9 cellular contexts compared by ENCODE assay signal in the genomic region with DNA sequence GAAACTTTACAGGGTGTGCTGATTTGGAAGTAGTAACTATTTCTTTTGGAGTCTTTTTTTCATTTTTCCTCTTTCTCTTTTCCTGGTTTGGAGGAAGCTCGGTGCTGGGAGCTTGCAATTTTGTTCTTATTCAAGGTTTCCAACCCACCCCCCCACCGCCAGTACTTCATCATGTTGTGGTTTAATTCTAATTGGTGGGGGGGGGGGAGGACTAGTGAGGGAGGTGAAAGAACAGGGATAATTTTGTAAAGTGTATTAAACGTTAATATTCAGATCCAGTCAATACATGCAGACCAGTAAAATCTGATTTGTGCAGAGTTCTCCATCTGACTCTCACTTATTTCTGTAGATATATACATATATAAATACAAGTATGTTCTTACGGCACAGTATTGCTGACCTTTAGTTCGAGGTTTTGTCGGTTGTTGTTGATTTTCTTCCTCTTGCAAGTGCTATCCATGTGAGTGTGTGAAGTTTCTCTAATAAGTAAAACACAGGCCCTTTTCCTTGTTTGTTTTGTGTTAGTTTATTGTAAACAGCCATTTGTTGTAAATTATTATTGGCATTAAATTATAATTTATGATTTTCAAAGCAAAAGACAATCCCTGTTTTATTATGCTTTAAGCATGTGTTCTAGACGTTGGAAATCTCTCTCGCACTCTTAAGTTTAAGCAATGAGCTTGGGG. TPM values are rescaled to one million over a fixed set of nuclear protein-coding genes. Genes with fewer than 3 reads are reported as not detected.
DNase-seq lines count a peak whose midpoint lies in the region; ATAC-seq and TF ChIP-seq lines count a peak whose summit lies in the region.
"Had no signal": no experiment of that assay in that cellular context is flagged by ENCODE, and none has a peak within 500 bp of the region (broad histone marks: within the 10 kb centered on the region; RNA-seq: fewer than 3 reads in every experiment).

No MANE protein-coding gene starts in this region.

- TF ChIP-seq CTCF in right atrium auricular region (IDR thresholded peaks at IDR 0.05): no peak
- no peak for TF ChIP-seq CTCF in GM10248 (IDR thresholded peaks at IDR 0.05; ENCODE audit: control extremely low read depth, extremely low read depth, low read depth, missing control alignments)

- H3K27ac ChIP-seq in right atrium auricular region: peak overlapping the region; percentile 95 to 97
- peak overlapping the region; percentile 93 for H3K27ac ChIP-seq in muscle layer of duodenum (ENCODE audit: low read length)
- H3K27ac ChIP-seq in aorta (ENCODE audit: low read depth in 1 of 2, low read length in 2 of 2): peak overlapping the region in 1 of 2 donors; percentile 28

- H3K36me3 ChIP-seq in right atrium auricular region: peaks cover 27% of the 10 kb centered on the region
- H3K36me3 ChIP-seq in muscle layer of duodenum (ENCODE audit: control insufficient read depth in 1 of 2, insufficient read depth in 2 of 2, low read length in 2 of 2): peaks cover 0 to 3% of the 10 kb centered on the region in 2 donors
- peaks cover 2% of the 10 kb centered on the region in 2 donors for H3K36me3 ChIP-seq in aorta (ENCODE audit: control insufficient read depth in 1 of 2, insufficient read depth in 2 of 2, low read length in 1 of 2)

- ATAC-seq in left cardiac atrium (no peak), aorta (ENCODE audit: low FRiP score) (no peak), HG02588 (IDR thresholded peaks at IDR 0.05; ENCODE audit: unreplicated experiment) (no peak)

- peak overlapping the region; percentile 67 to 70 for H3K4me3 ChIP-seq in right atrium auricular region
- H3K4me3 ChIP-seq in muscle layer of duodenum (ENCODE audit: low read depth in 1 of 2, low read length in 2 of 2): peak overlapping the region; percentile 95 to 98
- H3K4me3 ChIP-seq in aorta (ENCODE audit: low read length in 2 of 2): peak overlapping the region; percentile 70

- H3K9me3 ChIP-seq in right atrium auricular region (no peaks in the 10 kb centered on the region), muscle layer of duodenum (ENCODE audit: control insufficient read depth in 1 of 2, low read length in 2 of 2) (no peaks in the 10 kb centered on the region), aorta (ENCODE audit: control insufficient read depth, low read length) (no peaks in the 10 kb centered on the region)

- DNase-seq in right atrium auricular region (ENCODE audit: low spot score) (no peak), left cardiac atrium (no peak), ecto neural progenitor cell (ENCODE audit: low spot score) (peak; percentile 22), aorta (no peak), GM10248 (ENCODE audit: extremely low spot score) (no peak), NCI-H524 (lab: John Stamatoyannopoulos, UW) (no peak)
- DNase-seq: MV-4-11 had no signal

- H3K4me1 ChIP-seq in right atrium auricular region: peaks cover 0 to 39% of the 10 kb centered on the region in 2 donors
- H3K4me1 ChIP-seq in muscle layer of duodenum (ENCODE audit: control insufficient read depth in 1 of 2, insufficient read depth in 2 of 2, low read length in 2 of 2): peaks cover 3 to 13% of the 10 kb centered on the region in 2 donors
- H3K4me1 ChIP-seq in aorta (ENCODE audit: control insufficient read depth in 1 of 2, insufficient read depth in 2 of 2, low read length in 2 of 2): no peaks in the 10 kb centered on the region

- POLR2A ChIA-PET in GM10248 (lab: Yijun Ruan, JAX): no interaction called here

- CTCF ChIA-PET in GM10248 (lab: Yijun Ruan, JAX): interaction anchor here (1.2 to 1.3 kb wide), 2 partner anchors 13 to 19 kb away, joined by 3 to 5 read pairs; no protein-coding TSS in a partner anchor

- H3K27me3 ChIP-seq in right atrium auricular region: no peaks in the 10 kb centered on the region
- H3K27me3 ChIP-seq in muscle layer of duodenum (ENCODE audit: low read depth, low read length): peaks cover 4% of the 10 kb centered on the region
- H3K27me3 ChIP-seq in aorta (ENCODE audit: control insufficient read depth in 1 of 2, insufficient read depth in 2 of 2, low read length in 1 of 2): no peaks in the 10 kb centered on the region

- intact Hi-C loops in left cardiac atrium (cut with DNase I): loop anchor here in 1 of 2 donors (10.0 kb wide), 1 partner anchor 1315 kb away; no protein-coding TSS in a partner anchor
- intact Hi-C loops in aorta (cut with DNase I): loop anchor here (5.0 to 10.0 kb wide), 8 partner anchors 875 to 1665 kb away; no protein-coding TSS in a partner anchor

- WGBS in aorta, 2 donors: 2 to 3% methylated on average over 8 of the region's 8 CpGs

RNA-seq across cellular contexts. Expression of a gene that starts 9.3 kb away (rescaled TPM):
- 10 to 100 TPM; 25.0 to 26.7 TPM for total RNA-seq in right atrium auricular region
- total RNA-seq in left cardiac atrium: 10 to 100 TPM; 41.2 to 43.5 TPM
- 100 to 1,000 TPM; 102 to 132 TPM for total RNA-seq in aorta
- 100 to 1,000 TPM in 1 of 2 donors, 10 to 100 TPM in 1; 26.0 to 115 TPM for polyA plus RNA-seq in aorta
